Comparison of ENCODE assay signal across 25 cellular contexts in the genomic region with DNA sequence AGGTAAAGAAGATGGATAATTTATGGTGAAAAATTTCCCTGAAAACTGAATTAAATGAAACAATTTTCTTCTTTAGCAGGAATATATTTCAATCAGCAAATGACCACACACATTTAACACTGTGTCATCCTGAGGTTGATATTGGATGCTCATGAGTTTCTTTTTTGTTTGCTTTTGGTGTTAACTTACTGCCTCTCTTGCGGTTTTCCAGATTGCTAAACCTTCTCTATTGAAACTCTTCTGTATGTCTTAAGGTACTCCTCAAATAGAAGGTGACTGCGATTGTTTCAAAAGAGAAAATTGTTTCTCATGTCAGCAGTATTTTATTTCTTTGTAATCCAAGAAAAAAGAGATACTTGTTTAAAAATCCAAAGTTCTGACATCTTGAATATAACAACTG.
A peak's percentile ranks its signal among the peaks of the same experiment; 100 is the strongest.
DNase-seq lines count a peak whose midpoint lies in the region; ATAC-seq and TF ChIP-seq lines count a peak whose summit lies in the region.
"Had no signal": no experiment of that assay in that cellular context is flagged by ENCODE, and none has a peak within 500 bp of the region (broad histone marks: within the 10 kb centered on the region; RNA-seq: fewer than 3 reads in every experiment).

No MANE protein-coding gene starts in this region.

- intact Hi-C loops in activated CD8-positive, alpha-beta T cell treated with anti-CD3 and anti-CD28 coated beads for 36 hours (cut with micrococcal nuclease) = no loop called here

- peak; percentile 81 for DNase-seq in MM.1S
- DNase-seq in endodermal cell = no peak
- DNase-seq in left kidney (ENCODE audit: low read depth, low spot score) = peak; percentile 5
- DNase-seq in activated CD8-positive, alpha-beta T cell treated with anti-CD3 and anti-CD28 coated beads for 36 hours = no peak
- no peak for DNase-seq in putamen (ENCODE audit: low spot score)
- DNase-seq: 8988T; ACHN; BE2C; C1 segment of cervical spinal cord; CD4-positive, alpha-beta memory T cell; CD4-positive, CD25-positive, alpha-beta regulatory T cell; CD8-positive, alpha-beta memory T cell; COR-L47; DMS 273 treated with DMSO at 0.1 percent for 48 hours; DMS153; DMS53; DMS79; DND-41; EL; GDM1 had no signal

- peak overlapping the region; percentile 44; the same call in 1 of the 2 replicates for H3K27ac ChIP-seq in KMS-11
- no peak overlapping the region; the same call in 1 of the 2 replicates for H3K27ac ChIP-seq in MM.1S (ENCODE audit: low read length)
- no peak overlapping the region for H3K27ac ChIP-seq in endodermal cell (ENCODE audit: low read depth, low read length)
- H3K27ac ChIP-seq: BLaER1 had no signal

- H3K27ac Mint-ChIP-seq in endodermal cell = no peak overlapping the region
- H3K27ac Mint-ChIP-seq in activated CD8-positive, alpha-beta T cell treated with anti-CD3 and anti-CD28 coated beads for 36 hours = no peak overlapping the region
- H3K27ac Mint-ChIP-seq: CD14-positive monocyte; CD4-positive, alpha-beta memory T cell; CD4-positive, CD25-positive, alpha-beta regulatory T cell; CD8-positive, alpha-beta memory T cell had no signal

- peaks cover 48% of the 10 kb centered on the region for H3K9me3 Mint-ChIP-seq in endodermal cell
- peaks cover 17% of the 10 kb centered on the region for H3K9me3 Mint-ChIP-seq in activated CD8-positive, alpha-beta T cell treated with anti-CD3 and anti-CD28 coated beads for 36 hours

- TF ChIP-seq CTCF in KMS-11 (conservative IDR thresholded peaks at IDR 0.05; ENCODE audit: low read depth, low read length) = no peak
- TF ChIP-seq CTCF in MM.1S (IDR thresholded peaks at IDR 0.05; ENCODE audit: low read length) = no peak
- TF ChIP-seq CTCF in endodermal cell (conservative IDR thresholded peaks at IDR 0.05) = no peak
- TF ChIP-seq CTCF in activated CD8-positive, alpha-beta T cell treated with anti-CD3 and anti-CD28 coated beads for 36 hours (IDR thresholded peaks at IDR 0.05) = no peak

- H3K4me3 ChIP-seq in KMS-11 (IDR thresholded peaks at IDR 0.05; ENCODE audit: insufficient read depth, low read depth, low read length) (no peak overlapping the region), MM.1S (ENCODE audit: low read length) (no peak overlapping the region), endodermal cell (ENCODE audit: low read length) (peak overlapping the region; percentile 25)
- H3K4me3 ChIP-seq: BLaER1, GM12878 had no signal

- POLR2A ChIA-PET in activated CD8-positive, alpha-beta T cell treated with anti-CD3 and anti-CD28 coated beads for 36 hours (lab: Charles Lee) = no interaction called here

- H4K20me1 ChIP-seq in KMS-11 (ENCODE audit: insufficient read depth) = no peaks in the 10 kb centered on the region
- no peaks in the 10 kb centered on the region for H4K20me1 ChIP-seq in MM.1S (ENCODE audit: insufficient read depth, low read length)
- H4K20me1 ChIP-seq: BLaER1 had no signal

- no peak for ATAC-seq in HG02759 (IDR thresholded peaks at IDR 0.05; ENCODE audit: unreplicated experiment)
- no peak for ATAC-seq in activated CD8-positive, alpha-beta T cell treated with anti-CD3 and anti-CD28 coated beads for 36 hours
- ATAC-seq: GM12878 had no signal

- H3K79me2 ChIP-seq in KMS-11 (ENCODE audit: insufficient read depth, low read depth) (no peaks in the 10 kb centered on the region), MM.1S (ENCODE audit: low read length) (no peaks in the 10 kb centered on the region)

- H3K4me1 ChIP-seq in KMS-11 (ENCODE audit: low read depth, poor library complexity, severe bottlenecking) (peaks cover 58% of the 10 kb centered on the region), MM.1S (ENCODE audit: low read length) (peaks cover 35% of the 10 kb centered on the region), endodermal cell (ENCODE audit: control insufficient read depth, insufficient read depth, low read length) (no peaks in the 10 kb centered on the region)
- H3K4me1 ChIP-seq: BE2C, BLaER1 had no signal

- peak overlapping the region; percentile 60 for H3K4me2 ChIP-seq in KMS-11
- H3K4me2 ChIP-seq in MM.1S (ENCODE audit: low read depth, low read length) = peak overlapping the region; percentile 14; the same call in 1 of the 2 replicates
- H3K4me2 ChIP-seq: BLaER1 had no signal

- no peak overlapping the region for H2AFZ ChIP-seq in KMS-11 (ENCODE audit: low read depth)
- no peak overlapping the region for H2AFZ ChIP-seq in MM.1S (ENCODE audit: low read length)

- H3K4me3 Mint-ChIP-seq in endodermal cell = no peak overlapping the region
- no peak overlapping the region for H3K4me3 Mint-ChIP-seq in activated CD8-positive, alpha-beta T cell treated with anti-CD3 and anti-CD28 coated beads for 36 hours
- H3K4me3 Mint-ChIP-seq: CD14-positive monocyte; CD4-positive, alpha-beta memory T cell; CD8-positive, alpha-beta memory T cell had no signal

- H3K36me3 ChIP-seq in KMS-11 (ENCODE audit: insufficient read depth) (no peaks in the 10 kb centered on the region), MM.1S (replicated peaks; ENCODE audit: insufficient read depth, low read length) (no peaks in the 10 kb centered on the region), endodermal cell (ENCODE audit: control insufficient read depth, insufficient read depth, low read length) (no peaks in the 10 kb centered on the region)
- H3K36me3 ChIP-seq: BE2C, BLaER1 had no signal

- peaks cover 7% of the 10 kb centered on the region for H3F3A ChIP-seq in MM.1S (ENCODE audit: insufficient read depth, low read length)

- H3K9me3 ChIP-seq in MM.1S (replicated peaks; ENCODE audit: insufficient read depth, low read length) = no peaks in the 10 kb centered on the region
- H3K9me3 ChIP-seq in endodermal cell (ENCODE audit: control insufficient read depth, low read length) = peaks cover 43% of the 10 kb centered on the region
- H3K9me3 ChIP-seq: BE2C had no signal

- no peaks in the 10 kb centered on the region for H3K27me3 Mint-ChIP-seq in endodermal cell (ENCODE audit: insufficient read depth)
- H3K27me3 Mint-ChIP-seq in activated CD8-positive, alpha-beta T cell treated with anti-CD3 and anti-CD28 coated beads for 36 hours = peaks cover 1% of the 10 kb centered on the region
- H3K27me3 Mint-ChIP-seq: CD4-positive, alpha-beta memory T cell; CD4-positive, CD25-positive, alpha-beta regulatory T cell; CD8-positive, alpha-beta memory T cell had no signal

- CTCF ChIA-PET in activated CD8-positive, alpha-beta T cell treated with anti-CD3 and anti-CD28 coated beads for 36 hours (lab: Charles Lee) = interaction anchor here (0.9 kb wide), 1 partner anchor 33 kb away, joined by 4 read pairs; no protein-coding TSS in a partner anchor

- H3K36me3 Mint-ChIP-seq in endodermal cell (ENCODE audit: low read depth) = peaks cover 17% of the 10 kb centered on the region
- H3K36me3 Mint-ChIP-seq in activated CD8-positive, alpha-beta T cell treated with anti-CD3 and anti-CD28 coated beads for 36 hours (ENCODE audit: low read depth) = no peaks in the 10 kb centered on the region
- H3K36me3 Mint-ChIP-seq: CD14-positive monocyte; CD4-positive, alpha-beta memory T cell; CD4-positive, CD25-positive, alpha-beta regulatory T cell; CD8-positive, alpha-beta memory T cell had no signal

- H3K9me2 ChIP-seq in MM.1S (replicated peaks; ENCODE audit: insufficient read depth, low read length) = no peaks in the 10 kb centered on the region

- no peak overlapping the region for H3K9ac ChIP-seq in KMS-11
- no peak overlapping the region for H3K9ac ChIP-seq in MM.1S (ENCODE audit: low read length)
- no peak overlapping the region for H3K9ac ChIP-seq in endodermal cell (ENCODE audit: extremely low read depth, low read length, poor library complexity, severe bottlenecking)
- H3K9ac ChIP-seq: BLaER1 had no signal

- WGBS in endodermal cell (ENCODE audit: insufficient coverage in 1 of 2, insufficient read length in 1 of 2), 2 experiments = 100% methylated on average over 2 of the region's 2 CpGs; no CpG with 5 or more reads in 1 of the 2 experiments

- peaks cover 11% of the 10 kb centered on the region for H3K4me1 Mint-ChIP-seq in endodermal cell
- H3K4me1 Mint-ChIP-seq in activated CD8-positive, alpha-beta T cell treated with anti-CD3 and anti-CD28 coated beads for 36 hours (ENCODE audit: low read depth) = no peaks in the 10 kb centered on the region
- H3K4me1 Mint-ChIP-seq: CD14-positive monocyte; CD4-positive, alpha-beta memory T cell; CD4-positive, CD25-positive, alpha-beta regulatory T cell; CD8-positive, alpha-beta memory T cell had no signal

- H3K27me3 ChIP-seq in KMS-11 (ENCODE audit: insufficient read depth, low read depth) = no peaks in the 10 kb centered on the region
- H3K27me3 ChIP-seq in MM.1S (replicated peaks; ENCODE audit: insufficient read depth, low read length) = no peaks in the 10 kb centered on the region
- H3K27me3 ChIP-seq in endodermal cell (ENCODE audit: control insufficient read depth, insufficient read depth, low read length, poor library complexity, severe bottlenecking) = no peaks in the 10 kb centered on the region
- H3K27me3 ChIP-seq: BE2C, BLaER1 had no signal

Comparison
In these comparisons a context has a peak if more than half of its experiments do, and no peak if none do; other contexts are left out.
1. DNase-seq: peak in MM.1S (single experiment) and left kidney (single experiment); none in endodermal cell (single experiment), activated CD8-positive, alpha-beta T cell treated with anti-CD3 and anti-CD28 coated beads for 36 hours (single experiment) and putamen (single experiment).